In genomic region chr9:129596541-129597328, GRCh38 we compare ENCODE assay signal across 8 cellular contexts. TPM values are rescaled to one million over a fixed set of nuclear protein-coding genes. Genes with fewer than 3 reads are reported as not detected.
DNase-seq lines count a peak whose midpoint lies in the region; ATAC-seq and TF ChIP-seq lines count a peak whose summit lies in the region.
"Had no signal": no experiment of that assay in that cellular context is flagged by ENCODE, and none has a peak within 500 bp of the region (broad histone marks: within the 10 kb centered on the region; RNA-seq: fewer than 3 reads in every experiment).

No MANE protein-coding gene starts in this region.

- no peaks in the 10 kb centered on the region for H3K27me3 ChIP-seq in thoracic aorta (replicated peaks; ENCODE audit: insufficient read depth)

- no peaks in the 10 kb centered on the region for H3K9me3 ChIP-seq in thoracic aorta

- ATAC-seq in left lobe of liver (peak; percentile 56), thoracic aorta (ENCODE audit: insufficient number of reproducible peaks, low FRiP score, low read depth) (peak; percentile 24), GM19452 (IDR thresholded peaks at IDR 0.05; ENCODE audit: unreplicated experiment) (no peak), HG02885 (IDR thresholded peaks at IDR 0.05; ENCODE audit: poor library complexity, unreplicated experiment) (no peak)

- H3K36me3 ChIP-seq in thoracic aorta = no peaks in the 10 kb centered on the region

- no peak for TF ChIP-seq CTCF in thoracic aorta (IDR thresholded peaks at IDR 0.05)

- peaks cover 6 to 25% of the 10 kb centered on the region in 2 donors for H3K4me1 ChIP-seq in thoracic aorta (ENCODE audit: control insufficient read depth in 1 of 2, low read depth in 2 of 2)

- peak overlapping the region; percentile 76 to 78 for H3K27ac ChIP-seq in thoracic aorta

- peak; percentile 77 for DNase-seq in HuH-7 (ENCODE audit: low spot score)
- peak; percentile 90 for DNase-seq in cerebellar cortex (ENCODE audit: low spot score)
- DNase-seq in left lobe of liver (ENCODE audit: low spot score) = no peak
- no peak for DNase-seq in thoracic aorta (ENCODE audit: low spot score)
- no peak for DNase-seq in activated CD4-positive, alpha-beta T cell treated with anti-CD3 and anti-CD28 coated beads, Interleukin-2, amount 50 U/mL, for 1 hour

- H3K4me3 ChIP-seq in thoracic aorta = peak overlapping the region; percentile 78

RNA-seq across cellular contexts. Expression of gene C9orf50, which starts 24.2 kb away (rescaled TPM):
- total RNA-seq in left lobe of liver (not detected), thoracic aorta (not detected)
- total RNA-seq: mononuclear cell had no signal

RNA-seq across cellular contexts. Expression of gene NTMT1, which starts 29.2 kb away (rescaled TPM):
- total RNA-seq in left lobe of liver = 19.9 TPM
- total RNA-seq in thoracic aorta = 10 to 100 TPM; 16.9 to 27.2 TPM

RNA-seq across cellular contexts. Expression of gene ASB6, which starts 45.2 kb away (rescaled TPM):
- 6.6 TPM for total RNA-seq in left lobe of liver
- total RNA-seq in thoracic aorta = 10 to 100 TPM; 23.0 to 31.0 TPM

Comparison
In these comparisons a context has a peak if more than half of its experiments do, and no peak if none do; other contexts are left out.
1. DNase-seq: peak in HuH-7 (single experiment) and cerebellar cortex (single experiment); none in left lobe of liver (single experiment), thoracic aorta (single experiment) and activated CD4-positive, alpha-beta T cell treated with anti-CD3 and anti-CD28 coated beads, Interleukin-2, amount 50 U/mL, for 1 hour (single experiment).
2. ATAC-seq: peak in left lobe of liver (single experiment) and thoracic aorta (single experiment); none in GM19452 (single experiment) and HG02885 (single experiment).